8 cellular contexts compared by ENCODE assay signal in the genomic region with DNA sequence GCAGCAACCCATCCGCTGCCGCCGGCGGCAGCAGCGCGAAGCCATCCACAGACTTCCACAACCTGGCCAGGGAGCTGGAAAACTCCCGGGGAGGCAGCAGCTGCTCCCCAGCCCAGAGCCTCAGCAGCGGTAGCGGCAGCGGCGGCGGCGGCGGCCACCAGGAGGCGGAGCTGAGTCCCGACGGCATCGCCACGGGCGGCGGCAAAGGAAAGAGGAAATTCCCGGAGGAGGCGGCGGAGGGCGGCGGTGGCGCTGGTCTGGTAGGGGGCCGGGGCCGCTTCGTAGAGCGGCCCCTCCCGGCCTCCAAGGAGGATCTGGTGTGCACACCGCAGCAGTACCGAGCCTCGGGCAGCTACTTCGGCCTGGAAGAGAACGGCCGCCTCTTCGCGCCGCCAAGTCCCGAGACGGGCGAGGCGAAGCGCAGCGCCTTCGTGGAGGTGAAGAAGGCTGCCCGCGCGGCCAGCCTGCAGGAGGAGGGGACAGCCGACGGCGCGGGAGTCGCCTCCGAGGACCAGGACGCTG. TPM values are rescaled to one million over a fixed set of nuclear protein-coding genes. Genes with fewer than 3 reads are reported as not detected.
DNase-seq lines count a peak whose midpoint lies in the region; TF ChIP-seq lines count a peak whose summit lies in the region.

No MANE protein-coding gene starts in this region.

- peak overlapping the region; percentile 63 for H3K4me3 ChIP-seq in GM12875 (ENCODE audit: low read depth, low read length)
- H3K4me3 ChIP-seq in lower leg skin (ENCODE audit: low read depth, poor library complexity, severe bottlenecking): peak overlapping the region; percentile 36

- H3K27me3 Mint-ChIP-seq in HFFc6 (ENCODE audit: insufficient read depth): peaks cover 1% of the 10 kb centered on the region; the same call in 1 of the 2 replicates
- peaks cover 40% of the 10 kb centered on the region for H3K27me3 Mint-ChIP-seq in activated CD4-positive, alpha-beta T cell treated with anti-CD3 and anti-CD28 coated beads, Interleukin-2, amount 10 ng/mL, durations not matched to agents 24 days and 14 days
- peaks cover 66% of the 10 kb centered on the region for H3K27me3 Mint-ChIP-seq in dendritic cell treated with granulocyte-macrophage colony-stimulating factor and Interleukin-4, amounts not matched to agents 40 ng/mL and 50 ng/mL, for 4 days

- H3K9me3 Mint-ChIP-seq in HFFc6: no peaks in the 10 kb centered on the region
- H3K9me3 Mint-ChIP-seq in activated CD4-positive, alpha-beta T cell treated with anti-CD3 and anti-CD28 coated beads, Interleukin-2, amount 10 ng/mL, durations not matched to agents 24 days and 14 days: no peaks in the 10 kb centered on the region
- H3K9me3 Mint-ChIP-seq in dendritic cell treated with granulocyte-macrophage colony-stimulating factor and Interleukin-4, amounts not matched to agents 40 ng/mL and 50 ng/mL, for 4 days: no peaks in the 10 kb centered on the region

- TF ChIP-seq CTCF in GM12875 (IDR thresholded peaks at IDR 0.05; ENCODE audit: borderline replicate concordance, insufficient read depth, low read depth, low read length) (peak; percentile 82), HFFc6 (IDR thresholded peaks at IDR 0.05) (peak; percentile 93), lower leg skin (IDR thresholded peaks at IDR 0.05) (peak in 1 of 3 donors; percentile 17)

- DNase-seq in HFFc6: peak; percentile 83
- DNase-seq in NCI-H1105 treated with DMSO at 0.1 percent for 48 hours (lab: John Stamatoyannopoulos, UW): peak; percentile 58
- DNase-seq in activated CD4-positive, alpha-beta T cell treated with anti-CD3 and anti-CD28 coated beads, Interleukin-2, amount 10 ng/mL, durations not matched to agents 24 days and 14 days: peak; percentile 95
- peak; percentile 69 to 96 for DNase-seq in lower leg skin (ENCODE audit: low spot score in 2 of 2)
- peak in 2 of 3 donors; percentile 62 to 77 for DNase-seq in stimulated activated CD4-positive, alpha-beta T cell treated with anti-CD3 and anti-CD28 coated beads, TNF-alpha, amount 100 ng/mL, for 1 hour (ENCODE audit: low read depth in 3 of 3, low spot score in 1 of 3)
- no peak for DNase-seq in NAMALWA (ENCODE audit: low spot score)

- no peak for TF ChIP-seq POLR2A in lower leg skin (IDR thresholded peaks at IDR 0.05)

- peak overlapping the region; percentile 87 for H3K27ac Mint-ChIP-seq in HFFc6
- peak overlapping the region; percentile 71 for H3K27ac Mint-ChIP-seq in activated CD4-positive, alpha-beta T cell treated with anti-CD3 and anti-CD28 coated beads, Interleukin-2, amount 10 ng/mL, durations not matched to agents 24 days and 14 days
- H3K27ac Mint-ChIP-seq in dendritic cell treated with granulocyte-macrophage colony-stimulating factor and Interleukin-4, amounts not matched to agents 40 ng/mL and 50 ng/mL, for 4 days: peak overlapping the region; percentile 82

- peaks cover 20% of the 10 kb centered on the region for H3K36me3 Mint-ChIP-seq in HFFc6 (ENCODE audit: low read depth)
- peaks cover 19% of the 10 kb centered on the region for H3K36me3 Mint-ChIP-seq in activated CD4-positive, alpha-beta T cell treated with anti-CD3 and anti-CD28 coated beads, Interleukin-2, amount 10 ng/mL, durations not matched to agents 24 days and 14 days (ENCODE audit: low read depth)
- H3K36me3 Mint-ChIP-seq in dendritic cell treated with granulocyte-macrophage colony-stimulating factor and Interleukin-4, amounts not matched to agents 40 ng/mL and 50 ng/mL, for 4 days (ENCODE audit: low read depth): peaks cover 6% of the 10 kb centered on the region

- intact Hi-C loops in activated CD4-positive, alpha-beta T cell treated with anti-CD3 and anti-CD28 coated beads, Interleukin-2, amount 10 ng/mL, durations not matched to agents 24 days and 14 days (cut with micrococcal nuclease): loop anchor here (1.0 to 5.0 kb wide), 7 partner anchors 18 to 195 kb away; a partner anchor contains a TSS
- intact Hi-C loops in dendritic cell treated with granulocyte-macrophage colony-stimulating factor and Interleukin-4, amounts not matched to agents 40 ng/mL and 50 ng/mL, for 4 days (cut with micrococcal nuclease): loop anchor here (5.0 kb wide), 1 partner anchor 130 kb away; a partner anchor contains a TSS
- intact Hi-C loops in lower leg skin (cut with DNase I; ENCODE audit: low total_unique reads): no loop called here

- peak overlapping the region; percentile 79 for H3K4me3 Mint-ChIP-seq in HFFc6
- peak overlapping the region; percentile 77 for H3K4me3 Mint-ChIP-seq in activated CD4-positive, alpha-beta T cell treated with anti-CD3 and anti-CD28 coated beads, Interleukin-2, amount 10 ng/mL, durations not matched to agents 24 days and 14 days
- peak overlapping the region; percentile 79 for H3K4me3 Mint-ChIP-seq in dendritic cell treated with granulocyte-macrophage colony-stimulating factor and Interleukin-4, amounts not matched to agents 40 ng/mL and 50 ng/mL, for 4 days

- peaks cover 71% of the 10 kb centered on the region for H3K4me1 Mint-ChIP-seq in HFFc6 (ENCODE audit: low read depth)
- H3K4me1 Mint-ChIP-seq in activated CD4-positive, alpha-beta T cell treated with anti-CD3 and anti-CD28 coated beads, Interleukin-2, amount 10 ng/mL, durations not matched to agents 24 days and 14 days: peaks cover 23% of the 10 kb centered on the region
- H3K4me1 Mint-ChIP-seq in dendritic cell treated with granulocyte-macrophage colony-stimulating factor and Interleukin-4, amounts not matched to agents 40 ng/mL and 50 ng/mL, for 4 days (ENCODE audit: low read depth): peaks cover 31% of the 10 kb centered on the region

- WGBS in lower leg skin, 2 donors: 0 to 1% methylated on average over 35 to 46 of the region's 58 CpGs

RNA-seq across cellular contexts. Expression of a gene that starts 4.9 kb away (rescaled TPM):
- total RNA-seq in HFFc6 (2021; fragmentation: NEBNext Ultra II Directional; extraction: Animal tissue kit (Norgen Biotek cat#: 25700)): 10 to 100 TPM; 20.4 to 25.4 (median 23.9) TPM
- 3.6 and 4.6 TPM in 2 replicates for total RNA-seq in activated CD4-positive, alpha-beta T cell treated with anti-CD3 and anti-CD28 coated beads, Interleukin-2, amount 10 ng/mL, durations not matched to agents 24 days and 14 days
- total RNA-seq in lower leg skin: 1 to 10 TPM; 1.4 to 4.6 (median 3.9) TPM
